Comparison of ENCODE assay signal across 1 cellular context in genomic region chr1:99648107-99648506, GRCh38.
TF ChIP-seq lines count a peak whose summit lies in the region.

No MANE protein-coding gene starts in this region.

TF ChIP-seq in GM23338, 12 proteins besides CTCF, POLR2A, EP300 and RAD21 (continued from another document):
- TF ChIP-seq ETS1 (IDR thresholded peaks at IDR 0.05) (no peak), NANOG (IDR thresholded peaks at IDR 0.05; ENCODE audit: borderline replicate concordance) (no peak), CREB1 (CRISPR knock-in tag; IDR thresholded peaks at IDR 0.05; ENCODE audit: low read depth) (no peak), POLR2AphosphoS5 (IDR thresholded peaks at IDR 0.05; ENCODE audit: low read depth) (no peak)
- TF ChIP-seq, protein P1, sequence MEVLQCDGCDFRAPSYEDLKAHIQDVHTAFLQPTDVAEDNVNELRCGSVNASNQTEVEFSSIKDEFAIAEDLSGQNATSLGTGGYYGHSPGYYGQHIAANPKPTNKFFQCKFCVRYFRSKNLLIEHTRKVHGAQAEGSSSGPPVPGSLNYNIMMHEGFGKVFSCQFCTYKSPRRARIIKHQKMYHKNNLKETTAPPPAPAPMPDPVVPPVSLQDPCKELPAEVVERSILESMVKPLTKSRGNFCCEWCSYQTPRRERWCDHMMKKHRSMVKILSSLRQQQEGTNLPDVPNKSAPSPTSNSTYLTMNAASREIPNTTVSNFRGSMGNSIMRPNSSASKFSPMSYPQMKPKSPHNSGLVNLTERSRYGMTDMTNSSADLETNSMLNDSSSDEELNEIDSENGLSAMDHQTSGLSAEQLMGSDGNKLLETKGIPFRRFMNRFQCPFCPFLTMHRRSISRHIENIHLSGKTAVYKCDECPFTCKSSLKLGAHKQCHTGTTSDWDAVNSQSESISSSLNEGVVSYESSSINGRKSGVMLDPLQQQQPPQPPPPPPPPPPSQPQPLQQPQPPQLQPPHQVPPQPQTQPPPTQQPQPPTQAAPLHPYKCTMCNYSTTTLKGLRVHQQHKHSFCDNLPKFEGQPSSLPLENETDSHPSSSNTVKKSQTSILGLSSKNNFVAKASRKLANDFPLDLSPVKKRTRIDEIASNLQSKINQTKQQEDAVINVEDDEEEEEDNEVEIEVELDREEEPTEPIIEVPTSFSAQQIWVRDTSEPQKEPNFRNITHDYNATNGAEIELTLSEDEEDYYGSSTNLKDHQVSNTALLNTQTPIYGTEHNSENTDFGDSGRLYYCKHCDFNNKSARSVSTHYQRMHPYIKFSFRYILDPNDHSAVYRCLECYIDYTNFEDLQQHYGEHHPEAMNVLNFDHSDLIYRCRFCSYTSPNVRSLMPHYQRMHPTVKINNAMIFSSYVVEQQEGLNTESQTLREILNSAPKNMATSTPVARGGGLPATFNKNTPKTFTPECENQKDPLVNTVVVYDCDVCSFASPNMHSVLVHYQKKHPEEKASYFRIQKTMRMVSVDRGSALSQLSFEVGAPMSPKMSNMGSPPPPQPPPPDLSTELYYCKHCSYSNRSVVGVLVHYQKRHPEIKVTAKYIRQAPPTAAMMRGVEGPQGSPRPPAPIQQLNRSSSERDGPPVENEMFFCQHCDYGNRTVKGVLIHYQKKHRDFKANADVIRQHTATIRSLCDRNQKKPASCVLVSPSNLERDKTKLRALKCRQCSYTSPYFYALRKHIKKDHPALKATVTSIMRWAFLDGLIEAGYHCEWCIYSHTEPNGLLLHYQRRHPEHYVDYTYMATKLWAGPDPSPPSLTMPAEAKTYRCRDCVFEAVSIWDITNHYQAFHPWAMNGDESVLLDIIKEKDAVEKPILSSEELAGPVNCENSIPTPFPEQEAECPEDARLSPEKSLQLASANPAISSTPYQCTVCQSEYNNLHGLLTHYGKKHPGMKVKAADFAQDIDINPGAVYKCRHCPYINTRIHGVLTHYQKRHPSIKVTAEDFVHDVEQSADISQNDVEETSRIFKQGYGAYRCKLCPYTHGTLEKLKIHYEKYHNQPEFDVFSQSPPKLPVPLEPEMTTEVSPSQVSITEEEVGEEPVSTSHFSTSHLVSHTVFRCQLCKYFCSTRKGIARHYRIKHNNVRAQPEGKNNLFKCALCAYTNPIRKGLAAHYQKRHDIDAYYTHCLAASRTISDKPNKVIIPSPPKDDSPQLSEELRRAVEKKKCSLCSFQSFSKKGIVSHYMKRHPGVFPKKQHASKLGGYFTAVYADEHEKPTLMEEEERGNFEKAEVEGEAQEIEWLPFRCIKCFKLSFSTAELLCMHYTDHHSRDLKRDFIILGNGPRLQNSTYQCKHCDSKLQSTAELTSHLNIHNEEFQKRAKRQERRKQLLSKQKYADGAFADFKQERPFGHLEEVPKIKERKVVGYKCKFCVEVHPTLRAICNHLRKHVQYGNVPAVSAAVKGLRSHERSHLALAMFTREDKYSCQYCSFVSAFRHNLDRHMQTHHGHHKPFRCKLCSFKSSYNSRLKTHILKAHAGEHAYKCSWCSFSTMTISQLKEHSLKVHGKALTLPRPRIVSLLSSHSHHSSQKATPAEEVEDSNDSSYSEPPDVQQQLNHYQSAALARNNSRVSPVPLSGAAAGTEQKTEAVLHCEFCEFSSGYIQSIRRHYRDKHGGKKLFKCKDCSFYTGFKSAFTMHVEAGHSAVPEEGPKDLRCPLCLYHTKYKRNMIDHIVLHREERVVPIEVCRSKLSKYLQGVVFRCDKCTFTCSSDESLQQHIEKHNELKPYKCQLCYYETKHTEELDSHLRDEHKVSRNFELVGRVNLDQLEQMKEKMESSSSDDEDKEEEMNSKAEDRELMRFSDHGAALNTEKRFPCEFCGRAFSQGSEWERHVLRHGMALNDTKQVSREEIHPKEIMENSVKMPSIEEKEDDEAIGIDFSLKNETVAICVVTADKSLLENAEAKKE (CRISPR knock-in tag; IDR thresholded peaks at IDR 0.05): no peak
